ENCODE assay signal across 8 cellular contexts in genomic region chr2:230410861-230411464, GRCh38. TPM values are rescaled to one million over a fixed set of nuclear protein-coding genes. Genes with fewer than 3 reads are reported as not detected.
DNase-seq lines count a peak whose midpoint lies in the region; ATAC-seq and TF ChIP-seq lines count a peak whose summit lies in the region.

No MANE protein-coding gene starts in this region.

- H3K27me3 ChIP-seq in cardiac muscle cell (peaks cover 31% of the 10 kb centered on the region), mammary epithelial cell (ENCODE audit: insufficient read depth, low read length) (no peaks in the 10 kb centered on the region), mononuclear cell (ENCODE audit: insufficient read depth, low read length) (no peaks in the 10 kb centered on the region), vagina (no peaks in the 10 kb centered on the region)

- H4K20me1 ChIP-seq in mammary epithelial cell (ENCODE audit: insufficient read depth, low read length) = no peaks in the 10 kb centered on the region

- intact Hi-C loops in Right ventricle myocardium superior (cut with DNase I) (no loop called here), mammary epithelial cell (cut with micrococcal nuclease) (loop anchor here (5.0 to 10.0 kb wide), 2 partner anchors 189 to 274 kb away; no protein-coding TSS in a partner anchor), vagina (cut with DNase I) (no loop called here)

- H3K9ac ChIP-seq in mammary epithelial cell (ENCODE audit: insufficient read depth, low read length) = peak overlapping the region; percentile 67

- H3K36me3 ChIP-seq in cardiac muscle cell = no peaks in the 10 kb centered on the region
- no peaks in the 10 kb centered on the region for H3K36me3 ChIP-seq in mammary epithelial cell (ENCODE audit: insufficient read depth, low read length)
- no peaks in the 10 kb centered on the region for H3K36me3 ChIP-seq in vagina

- H3K4me1 ChIP-seq in cardiac muscle cell (ENCODE audit: low read depth) = no peaks in the 10 kb centered on the region
- H3K4me1 ChIP-seq in mammary epithelial cell (ENCODE audit: insufficient read depth, low read length) = peaks cover 30% of the 10 kb centered on the region
- H3K4me1 ChIP-seq in mononuclear cell (ENCODE audit: insufficient read depth, low read length) = peaks cover 56% of the 10 kb centered on the region
- peaks cover 61% of the 10 kb centered on the region for H3K4me1 ChIP-seq in vagina

- TF ChIP-seq CTCF in cardiac muscle cell (IDR thresholded peaks at IDR 0.05; ENCODE audit: low read depth, low read length) (no peak), mammary epithelial cell (conservative IDR thresholded peaks at IDR 0.05 in 1 of 2, IDR thresholded peaks at IDR 0.05 in 1 of 2; ENCODE audit: extremely low read depth in 1 of 2, insufficient read depth in 1 of 2, low read depth in 1 of 2, low read length in 2 of 2) (no peak), vagina (IDR thresholded peaks at IDR 0.05) (no peak)

- peak overlapping the region; percentile 46 for H3K4me3 ChIP-seq in cardiac muscle cell
- H3K4me3 ChIP-seq in mammary epithelial cell (replicated peaks in 1 of 3; ENCODE audit: insufficient read depth in 1 of 3, low read depth in 2 of 3, low read length in 3 of 3) = peak overlapping the region; percentile 59 to 78 (median 60)
- H3K4me3 ChIP-seq in mononuclear cell (ENCODE audit: low read length) = peak overlapping the region; percentile 75
- H3K4me3 ChIP-seq in vagina = peak overlapping the region; percentile 76 to 77

- no peak for ATAC-seq in Right ventricle myocardium superior (ENCODE audit: poor library complexity)

- peak overlapping the region; percentile 99 for H2AFZ ChIP-seq in mammary epithelial cell (ENCODE audit: low read depth, low read length)

- WGBS in mammary epithelial cell (ENCODE audit: low coverage, missing lambda C conversion rate) = 15% methylated on average over 9 of the region's 12 CpGs

- in situ Hi-C loops in mammary epithelial cell (cut with MboI; ENCODE audit: low sequenced_read_pairs in 2 of 2) = loop anchor here in 1 of 2 donors (25.0 kb wide), 1 partner anchor 199 kb away; the partner anchor contains the start of gene SP110

- no peaks in the 10 kb centered on the region for H3K79me2 ChIP-seq in mammary epithelial cell (ENCODE audit: insufficient read depth, low read length)

- TF ChIP-seq POLR2A in vagina (IDR thresholded peaks at IDR 0.05) = no peak

- peak overlapping the region; percentile 81 for H3K4me2 ChIP-seq in mammary epithelial cell (ENCODE audit: insufficient read depth, low read depth, low read length)

- H3K27ac ChIP-seq in cardiac muscle cell = no peak overlapping the region
- no peak overlapping the region for H3K27ac ChIP-seq in mammary epithelial cell (ENCODE audit: insufficient read depth, low read depth, low read length)
- H3K27ac ChIP-seq in vagina = peak overlapping the region; percentile 91

- DNase-seq in cardiac muscle cell (ENCODE audit: low read depth in 1 of 2, low spot score in 1 of 2) (no peak), Right ventricle myocardium superior (no peak), mammary epithelial cell (no peak), vagina (ENCODE audit: extremely low spot score in 2 of 2) (no peak), HPDE6-E6E7 (ENCODE audit: extremely low spot score) (no peak), NCI-H82 (lab: John Stamatoyannopoulos, UW) (no peak), NCI-H1417 treated with DMSO at 0.1 percent for 48 hours (lab: John Stamatoyannopoulos, UW) (no peak)

- CTCF ChIA-PET in mammary epithelial cell (lab: Charles Lee; ENCODE audit: low non-redundant PET) = no interaction called here

- no TSS peak for BruUV-seq in mammary epithelial cell (replicated peaks; lab: Mats Ljungman, UMichigan)

- dilution Hi-C loops in mammary epithelial cell (cut with HindIII; ENCODE audit: low sequenced_read_pairs) = no loop called here

- H3K9me3 ChIP-seq in cardiac muscle cell (ENCODE audit: low read depth) (no peaks in the 10 kb centered on the region), mammary epithelial cell (replicated peaks; ENCODE audit: insufficient read depth, low read length) (no peaks in the 10 kb centered on the region), mononuclear cell (ENCODE audit: low read depth, low read length) (no peaks in the 10 kb centered on the region), vagina (no peaks in the 10 kb centered on the region)

RNA-seq across cellular contexts. Expression of gene SP100, which starts 5.0 kb away (rescaled TPM):
- total RNA-seq in cardiac muscle cell (not detected in 2 replicates), Right ventricle myocardium superior (50.9 TPM), mammary epithelial cell (10 to 100 TPM; 57.5 to 67.5 TPM), mononuclear cell (252 TPM), vagina (64.8 TPM)
- polyA plus RNA-seq in cardiac muscle cell (0.24 and 2.0 TPM in 2 replicates), mammary epithelial cell (29.9 TPM)
- polyA minus RNA-seq in mammary epithelial cell = 68.3 TPM

Comparison
In these comparisons a context has a peak if more than half of its experiments do, and no peak if none do; other contexts are left out.
1. RNA of gene SP100, which starts 5.0 kb away (total RNA-seq): 252 TPM in mononuclear cell (single experiment), 57.5 to 67.5 TPM in mammary epithelial cell, 64.8 TPM in vagina (single experiment) and 50.9 TPM in Right ventricle myocardium superior (single experiment); not detected in cardiac muscle cell; every median in the first group is over 10 times any median in the second.
2. Peak in every context shown above with its lines, with median percentiles within 50 percentile points of each other: H3K4me3 ChIP-seq.